In the genomic region with DNA sequence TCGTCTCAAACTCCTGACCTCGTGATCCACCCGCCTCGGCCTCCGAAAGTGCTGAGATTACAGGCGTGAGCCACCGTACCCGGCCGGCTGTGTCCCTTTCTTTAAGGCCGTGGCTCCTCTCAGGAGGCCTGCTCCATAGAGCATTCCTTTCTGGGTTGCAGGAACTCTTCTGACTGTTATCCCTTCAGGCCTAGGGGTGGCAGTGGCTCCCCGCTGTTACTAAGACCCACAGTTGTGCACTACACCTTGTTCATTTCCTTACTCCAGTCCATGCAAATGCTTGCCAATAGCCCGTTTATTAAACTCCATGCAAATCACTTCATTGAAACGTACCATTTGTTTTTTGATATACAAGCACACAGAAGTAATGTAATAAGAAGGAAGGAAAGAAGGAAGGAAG, we compare ENCODE assay signal across 40 cellular contexts.
"Had no signal": no experiment of that assay in that cellular context is flagged by ENCODE, and none has a peak within 500 bp of the region (broad histone marks: within the 10 kb centered on the region; RNA-seq: fewer than 3 reads in every experiment).

No MANE protein-coding gene starts in this region.

- DNase-seq: activated effector memory CD4-positive, alpha-beta T cell treated with anti-CD3 and anti-CD28 coated beads, Interleukin-2, amount 50 U/mL, for 16 hours; activated effector memory CD4-positive, alpha-beta T cell treated with Interleukin-2 at 50 U/mL for 16 hours; activated gamma-delta T cell; activated gamma-delta T cell treated with Interleukin-2 at 50 U/mL for 16 hours; activated naive CD4-positive, alpha-beta T cell; activated naive CD4-positive, alpha-beta T cell treated with anti-CD3 and anti-CD28 coated beads for 36 hours; activated naive CD4-positive, alpha-beta T cell treated with anti-CD3 and anti-CD28 coated beads, Interleukin-2, amount 10 ng/mL, durations not matched to agents 7 days and 5 days; activated naive CD4-positive, alpha-beta T cell treated with anti-CD3 and anti-CD28 coated beads, Interleukin-2, amount 50 U/mL, for 16 hours; activated naive CD4-positive, alpha-beta T cell treated with Interleukin-2 at 50 U/mL for 16 hours; activated naive CD8-positive, alpha-beta T cell treated with anti-CD3 and anti-CD28 coated beads for 36 hours; activated naive CD8-positive, alpha-beta T cell treated with anti-CD3 and anti-CD28 coated beads, Interleukin-2, amount 10 ng/mL, durations not matched to agents 7 days and 5 days; activated naive CD8-positive, alpha-beta T cell treated with anti-CD3 and anti-CD28 coated beads, Interleukin-2, amount 50 U/mL, for 24 hours; activated T-cell treated with anti-CD3 and anti-CD28 coated beads, Interleukin-2, amount 50 U/mL, for 1 hour; activated T-cell treated with anti-CD3 and anti-CD28 coated beads, Interleukin-2, amount 50 U/mL, for 24 hours; activated T-cell treated with anti-CD3 and anti-CD28 coated beads, Interleukin-2, amount 50 U/mL, for 4 hours; activated T-cell treated with anti-CD3 and anti-CD28 coated beads, Interleukin-2, amount 50 U/mL, for 48 hours; activated T-cell treated with anti-CD3 and anti-CD28 coated beads, Interleukin-2, amount 50 U/mL, for 72 hours; adrenal gland; amniotic stem cell; amygdala; anterior cingulate cortex; aorta; body of pancreas; brain microvascular endothelial cell; caudate nucleus; central memory CD4-positive, alpha-beta T cell; cerebellar nuclear complex had no signal

- H3K36me3 Mint-ChIP-seq: activated naive CD4-positive, alpha-beta T cell treated with anti-CD3 and anti-CD28 coated beads, Interleukin-2, amount 10 ng/mL, durations not matched to agents 7 days and 5 days; activated naive CD4-positive, alpha-beta T cell treated with anti-CD3 and anti-CD28 coated beads, Interleukin-2, amount 50 U/mL, for 24 hours; activated naive CD8-positive, alpha-beta T cell; activated naive CD8-positive, alpha-beta T cell treated with anti-CD3 and anti-CD28 coated beads for 36 hours; activated naive CD8-positive, alpha-beta T cell treated with anti-CD3 and anti-CD28 coated beads, Interleukin-2, amount 10 ng/mL, durations not matched to agents 7 days and 5 days; brain had no signal

- H3K36me3 ChIP-seq: adrenal gland, ascending aorta, brain microvascular endothelial cell, breast epithelium, cardiac muscle cell had no signal

- ATAC-seq: activated naive CD4-positive, alpha-beta T cell treated with anti-CD3 and anti-CD28 coated beads, Interleukin-2, amount 50 U/mL, for 72 hours; activated naive CD8-positive, alpha-beta T cell treated with anti-CD3 and anti-CD28 coated beads, Interleukin-2, amount 50 U/mL, for 24 hours; activated T-cell treated with anti-CD3 and anti-CD28 coated beads, Interleukin-2, amount 50 U/mL, for 4 hours; activated T-cell treated with anti-CD3 and anti-CD28 coated beads, Interleukin-2, amount 50 U/mL, for 72 hours; activated T-helper 17 cell treated with anti-CD3 and anti-CD28 coated beads, Interleukin-2, amount 50 U/mL, for 72 hours; body of pancreas had no signal

- H3K4me3 Mint-ChIP-seq: activated naive CD4-positive, alpha-beta T cell treated with anti-CD3 and anti-CD28 coated beads for 36 hours; activated naive CD4-positive, alpha-beta T cell treated with anti-CD3 and anti-CD28 coated beads, Interleukin-2, amount 10 ng/mL, durations not matched to agents 7 days and 5 days; activated naive CD4-positive, alpha-beta T cell treated with anti-CD3 and anti-CD28 coated beads, Interleukin-2, amount 50 U/mL, for 24 hours; activated naive CD8-positive, alpha-beta T cell; activated naive CD8-positive, alpha-beta T cell treated with anti-CD3 and anti-CD28 coated beads for 36 hours; activated naive CD8-positive, alpha-beta T cell treated with anti-CD3 and anti-CD28 coated beads, Interleukin-2, amount 10 ng/mL, durations not matched to agents 7 days and 5 days; activated naive CD8-positive, alpha-beta T cell treated with anti-CD3 and anti-CD28 coated beads, Interleukin-2, amount 50 U/mL, for 24 hours; activated T-cell treated with anti-CD3 and anti-CD28 coated beads, Interleukin-2, amount 50 U/mL, for 24 hours; activated T-cell treated with anti-CD3 and anti-CD28 coated beads, Interleukin-2, amount 50 U/mL, for 4 hours; activated T-cell treated with anti-CD3 and anti-CD28 coated beads, Interleukin-2, amount 50 U/mL, for 72 hours; activated T-helper 1 cell treated with anti-CD3 and anti-CD28 coated beads, Interleukin-12 subunit alpha, Interleukin-12 subunit beta, Interleukin-2, Interleukin-4 antibody, amounts not matched to agents 30 ng/mL and 10 ng/mL and 1 ng/mL, durations not matched to agents 14 hours and 24 hours and 36 hours; activated T-helper 17 cell treated with anti-CD3 and anti-CD28 coated beads, Interleukin-2, amount 50 U/mL, for 72 hours; brain; central memory CD8-positive, alpha-beta T cell had no signal

- H3K27ac Mint-ChIP-seq: activated naive CD4-positive, alpha-beta T cell treated with anti-CD3 and anti-CD28 coated beads for 36 hours; activated naive CD4-positive, alpha-beta T cell treated with anti-CD3 and anti-CD28 coated beads, Interleukin-2, amount 10 ng/mL, durations not matched to agents 7 days and 5 days; activated naive CD4-positive, alpha-beta T cell treated with anti-CD3 and anti-CD28 coated beads, Interleukin-2, amount 50 U/mL, for 24 hours; activated naive CD4-positive, alpha-beta T cell treated with anti-CD3 and anti-CD28 coated beads, Interleukin-2, amount 50 U/mL, for 72 hours; activated naive CD8-positive, alpha-beta T cell; activated naive CD8-positive, alpha-beta T cell treated with anti-CD3 and anti-CD28 coated beads for 36 hours; activated naive CD8-positive, alpha-beta T cell treated with anti-CD3 and anti-CD28 coated beads, Interleukin-2, amount 10 ng/mL, durations not matched to agents 7 days and 5 days; activated naive CD8-positive, alpha-beta T cell treated with anti-CD3 and anti-CD28 coated beads, Interleukin-2, amount 50 U/mL, for 24 hours; activated T-cell treated with anti-CD3 and anti-CD28 coated beads, Interleukin-2, amount 50 U/mL, for 24 hours; activated T-cell treated with anti-CD3 and anti-CD28 coated beads, Interleukin-2, amount 50 U/mL, for 72 hours; activated T-helper 17 cell treated with anti-CD3 and anti-CD28 coated beads, Interleukin-2, amount 50 U/mL, for 72 hours; activated T-helper 2 cell treated with anti-CD3 and anti-CD28 coated beads, Interferon-gamma antibody, Interleukin-2, Interleukin-4, amounts not matched to agents 10 μg/mL and 5 μg/mL and 100 μg/mL, durations not matched to agents 14 hours and 24 hours and 36 hours; brain had no signal

- H3K9me3 Mint-ChIP-seq: activated naive CD4-positive, alpha-beta T cell treated with anti-CD3 and anti-CD28 coated beads for 36 hours; activated naive CD4-positive, alpha-beta T cell treated with anti-CD3 and anti-CD28 coated beads, Interleukin-2, amount 10 ng/mL, durations not matched to agents 7 days and 5 days; activated naive CD4-positive, alpha-beta T cell treated with anti-CD3 and anti-CD28 coated beads, Interleukin-2, amount 50 U/mL, for 24 hours; activated naive CD8-positive, alpha-beta T cell treated with anti-CD3 and anti-CD28 coated beads for 36 hours; activated naive CD8-positive, alpha-beta T cell treated with anti-CD3 and anti-CD28 coated beads, Interleukin-2, amount 10 ng/mL, durations not matched to agents 7 days and 5 days; activated naive CD8-positive, alpha-beta T cell treated with anti-CD3 and anti-CD28 coated beads, Interleukin-2, amount 50 U/mL, for 24 hours; activated T-cell treated with anti-CD3 and anti-CD28 coated beads, Interleukin-2, amount 50 U/mL, for 24 hours; activated T-cell treated with anti-CD3 and anti-CD28 coated beads, Interleukin-2, amount 50 U/mL, for 4 hours; activated T-helper 1 cell treated with anti-CD3 and anti-CD28 coated beads, Interleukin-12 subunit alpha, Interleukin-12 subunit beta, Interleukin-2, Interleukin-4 antibody, amounts not matched to agents 30 ng/mL and 10 ng/mL and 1 ng/mL, durations not matched to agents 14 hours and 24 hours and 36 hours; activated T-helper 2 cell treated with anti-CD3 and anti-CD28 coated beads, Interferon-gamma antibody, Interleukin-2, Interleukin-4, amounts not matched to agents 10 μg/mL and 5 μg/mL and 100 μg/mL, durations not matched to agents 14 hours and 24 hours and 36 hours; central memory CD8-positive, alpha-beta T cell had no signal

- FAIRE-seq: astrocyte, bronchial epithelial cell had no signal

- H3K27me3 ChIP-seq: adrenal gland, ascending aorta, body of pancreas, brain microvascular endothelial cell, breast epithelium, cardiac muscle cell had no signal

- H3K4me3 ChIP-seq: adrenal gland, ascending aorta, body of pancreas, breast epithelium, cardiac muscle cell had no signal

- H3K4me1 Mint-ChIP-seq: brain had no signal

- H3K9me3 ChIP-seq: adrenal gland, ascending aorta, body of pancreas, breast epithelium had no signal

- H3K27me3 Mint-ChIP-seq: activated naive CD4-positive, alpha-beta T cell treated with anti-CD3 and anti-CD28 coated beads, Interleukin-2, amount 10 ng/mL, durations not matched to agents 7 days and 5 days; activated naive CD4-positive, alpha-beta T cell treated with anti-CD3 and anti-CD28 coated beads, Interleukin-2, amount 50 U/mL, for 24 hours; activated naive CD8-positive, alpha-beta T cell; activated naive CD8-positive, alpha-beta T cell treated with anti-CD3 and anti-CD28 coated beads for 36 hours; activated naive CD8-positive, alpha-beta T cell treated with anti-CD3 and anti-CD28 coated beads, Interleukin-2, amount 50 U/mL, for 24 hours; activated T-helper 17 cell treated with anti-CD3 and anti-CD28 coated beads, Interleukin-2, amount 50 U/mL, for 72 hours; brain; central memory CD8-positive, alpha-beta T cell had no signal

- H3K4me1 ChIP-seq: adrenal gland, ascending aorta, body of pancreas, breast epithelium had no signal

- H3K27ac ChIP-seq: adrenal gland, ascending aorta, body of pancreas, brain microvascular endothelial cell, breast epithelium, cardiac muscle cell had no signal
